ENCODE assay signal across 20 cellular contexts in genomic region chr6:45880139-45880538, GRCh38.
DNase-seq lines count a peak whose midpoint lies in the region; ATAC-seq and TF ChIP-seq lines count a peak whose summit lies in the region.
"Had no signal": no experiment of that assay in that cellular context is flagged by ENCODE, and none has a peak within 500 bp of the region (broad histone marks: within the 10 kb centered on the region; RNA-seq: fewer than 3 reads in every experiment).

No MANE protein-coding gene starts in this region.

- H3K4me1 ChIP-seq in endodermal cell (ENCODE audit: control insufficient read depth, insufficient read depth, low read length) (no peaks in the 10 kb centered on the region), left lung (no peaks in the 10 kb centered on the region), vagina (peaks cover 23% of the 10 kb centered on the region), MM.1S (ENCODE audit: low read length) (no peaks in the 10 kb centered on the region)
- H3K4me1 ChIP-seq: neural progenitor cell had no signal

- no peak overlapping the region for H3K4me2 ChIP-seq in MM.1S (ENCODE audit: low read depth, low read length)
- H3K4me2 ChIP-seq: neural progenitor cell had no signal

- peaks cover 4% of the 10 kb centered on the region for H3K27me3 Mint-ChIP-seq in endodermal cell (ENCODE audit: insufficient read depth)

- H3F3A ChIP-seq in MM.1S (ENCODE audit: insufficient read depth, low read length), result no peaks in the 10 kb centered on the region

- no peak overlapping the region for H3K27ac Mint-ChIP-seq in endodermal cell
- H3K27ac Mint-ChIP-seq: CD4-positive, CD25-positive, alpha-beta regulatory T cell; neural progenitor cell; T-helper 17 cell had no signal

- no peaks in the 10 kb centered on the region for H3K9me3 ChIP-seq in endodermal cell (ENCODE audit: control insufficient read depth, low read length)
- H3K9me3 ChIP-seq in left lung, result no peaks in the 10 kb centered on the region
- no peaks in the 10 kb centered on the region for H3K9me3 ChIP-seq in vagina
- no peaks in the 10 kb centered on the region for H3K9me3 ChIP-seq in MM.1S (replicated peaks; ENCODE audit: insufficient read depth, low read length)
- H3K9me3 ChIP-seq: thoracic aorta had no signal

- H3K9ac ChIP-seq in endodermal cell (ENCODE audit: extremely low read depth, low read length, poor library complexity, severe bottlenecking), result no peak overlapping the region
- H3K9ac ChIP-seq in MM.1S (ENCODE audit: low read length), result no peak overlapping the region
- H3K9ac ChIP-seq: neural progenitor cell had no signal

- intact Hi-C loops in Right ventricle myocardium inferior (cut with DNase I), result no loop called here
- intact Hi-C loops in cardiac septum (cut with DNase I), result no loop called here
- intact Hi-C loops in left lung (cut with DNase I), result no loop called here
- intact Hi-C loops in vagina (cut with DNase I), result loop anchor here (5.0 kb wide), 1 partner anchor 1773 kb away; no protein-coding TSS in a partner anchor

- H2AFZ ChIP-seq in MM.1S (ENCODE audit: low read length), result no peak overlapping the region
- H2AFZ ChIP-seq: neural progenitor cell had no signal

- no peak overlapping the region for H3K4me3 Mint-ChIP-seq in endodermal cell
- H3K4me3 Mint-ChIP-seq: CD4-positive, CD25-positive, alpha-beta regulatory T cell; H9; neural progenitor cell; T-helper 17 cell had no signal

- H3K4me3 ChIP-seq in endodermal cell (ENCODE audit: low read length) (no peak overlapping the region), left lung (no peak overlapping the region), vagina (no peak overlapping the region), MM.1S (ENCODE audit: low read length) (no peak overlapping the region)
- H3K4me3 ChIP-seq: neural progenitor cell, thoracic aorta had no signal

- H3K79me2 ChIP-seq in MM.1S (ENCODE audit: low read length), result no peaks in the 10 kb centered on the region

- no peaks in the 10 kb centered on the region for H4K20me1 ChIP-seq in MM.1S (ENCODE audit: insufficient read depth, low read length)

- H3K27ac ChIP-seq in endodermal cell (ENCODE audit: low read depth, low read length), result peak overlapping the region; percentile 29
- H3K27ac ChIP-seq in left lung, result no peak overlapping the region
- H3K27ac ChIP-seq in vagina, result peak overlapping the region; percentile 37
- no peak overlapping the region for H3K27ac ChIP-seq in MM.1S (ENCODE audit: low read length)
- H3K27ac ChIP-seq: neural progenitor cell, thoracic aorta had no signal

- TF ChIP-seq POLR2A in vagina (IDR thresholded peaks at IDR 0.05), result no peak

- DNase-seq in Right ventricle myocardium inferior (ENCODE audit: missing footprints) (no peak), cardiac septum (ENCODE audit: low spot score) (no peak), endodermal cell (peak; percentile 82), left lung (no peak), vagina (ENCODE audit: extremely low spot score in 2 of 2) (no peak), NAMALWA (ENCODE audit: low spot score) (no peak), MM.1S (no peak)
- DNase-seq: activated CD4-positive, CD25-positive, alpha-beta regulatory T cell treated with anti-CD3 and anti-CD28 coated beads, Interleukin-2, amount 50 U/mL, for 72 hours; activated CD8-positive, alpha-beta memory T cell treated with anti-CD3 and anti-CD28 coated beads, Interleukin-2, amount 50 U/mL, for 4 hours; activated naive CD4-positive, alpha-beta T cell treated with Interleukin-2 at 50 U/mL for 16 hours; CD4-positive, CD25-positive, alpha-beta regulatory T cell; dermis blood vessel endothelial cell; H9; NCI-H2081 treated with DMSO at 0.1 percent for 48 hours; RPMI8226; stimulated activated CD4-positive, alpha-beta T cell treated with anti-CD3 and anti-CD28 coated beads, Interleukin-4, amount 100 ng/mL, for 1 hour; T-helper 17 cell had no signal

- H3K9me3 Mint-ChIP-seq in endodermal cell, result no peaks in the 10 kb centered on the region
- H3K9me3 Mint-ChIP-seq: H9, neural progenitor cell had no signal

- H3K9me2 ChIP-seq in MM.1S (replicated peaks; ENCODE audit: insufficient read depth, low read length), result no peaks in the 10 kb centered on the region

- 72 to 76% methylated on average over 5 of the region's 5 CpGs for WGBS in endodermal cell (ENCODE audit: insufficient coverage in 1 of 2, insufficient read length in 1 of 2), 2 experiments

- H3K4me1 Mint-ChIP-seq in endodermal cell, result peaks cover 12% of the 10 kb centered on the region
- H3K4me1 Mint-ChIP-seq: CD4-positive, CD25-positive, alpha-beta regulatory T cell; H9 had no signal

- no peaks in the 10 kb centered on the region for H3K36me3 ChIP-seq in endodermal cell (ENCODE audit: control insufficient read depth, insufficient read depth, low read length)
- no peaks in the 10 kb centered on the region for H3K36me3 ChIP-seq in left lung
- no peaks in the 10 kb centered on the region for H3K36me3 ChIP-seq in vagina
- H3K36me3 ChIP-seq in MM.1S (replicated peaks; ENCODE audit: insufficient read depth, low read length), result no peaks in the 10 kb centered on the region
- H3K36me3 ChIP-seq: neural progenitor cell, thoracic aorta had no signal

- H3K27me3 ChIP-seq in endodermal cell (ENCODE audit: control insufficient read depth, insufficient read depth, low read length, poor library complexity, severe bottlenecking) (no peaks in the 10 kb centered on the region), left lung (no peaks in the 10 kb centered on the region), vagina (no peaks in the 10 kb centered on the region), MM.1S (replicated peaks; ENCODE audit: insufficient read depth, low read length) (no peaks in the 10 kb centered on the region)
- H3K27me3 ChIP-seq: neural progenitor cell had no signal

- ATAC-seq in Right ventricle myocardium inferior, result peak; percentile 94
- ATAC-seq in left lung, result peak; percentile 26
- ATAC-seq in GM18867 (IDR thresholded peaks at IDR 0.05; ENCODE audit: unreplicated experiment), result no peak
- ATAC-seq: T-helper 17 cell had no signal

- TF ChIP-seq CTCF in endodermal cell (conservative IDR thresholded peaks at IDR 0.05) (no peak), left lung (IDR thresholded peaks at IDR 0.05) (no peak), vagina (IDR thresholded peaks at IDR 0.05) (no peak), MM.1S (IDR thresholded peaks at IDR 0.05; ENCODE audit: low read length) (no peak)

- H3K36me3 Mint-ChIP-seq in endodermal cell (ENCODE audit: low read depth), result no peaks in the 10 kb centered on the region
- H3K36me3 Mint-ChIP-seq: CD4-positive, CD25-positive, alpha-beta regulatory T cell; neural progenitor cell had no signal

Comparison
In these comparisons a context has a peak if more than half of its experiments do, and no peak if none do; other contexts are left out.
1. H3K27ac ChIP-seq: peak in endodermal cell (single experiment) and vagina (single experiment); none in left lung (0 of 2) and MM.1S (single experiment).